In genomic region chr16:19379838-19380237, GRCh38 we compare ENCODE assay signal across 35 cellular contexts. TPM values are rescaled to one million over a fixed set of nuclear protein-coding genes. Genes with fewer than 3 reads are reported as not detected.
DNase-seq lines count a peak whose midpoint lies in the region; ATAC-seq and TF ChIP-seq lines count a peak whose summit lies in the region.
"Had no signal": no experiment of that assay in that cellular context is flagged by ENCODE, and none has a peak within 500 bp of the region (broad histone marks: within the 10 kb centered on the region; RNA-seq: fewer than 3 reads in every experiment).

No MANE protein-coding gene starts in this region.

- peaks cover 20% of the 10 kb centered on the region for H3K4me1 Mint-ChIP-seq in activated naive CD4-positive, alpha-beta T cell treated with anti-CD3 and anti-CD28 coated beads, Interleukin-2, amount 10 ng/mL, durations not matched to agents 7 days and 5 days
- H3K4me1 Mint-ChIP-seq in activated naive CD4-positive, alpha-beta T cell treated with anti-CD3 and anti-CD28 coated beads for 36 hours (ENCODE audit: low read depth): no peaks in the 10 kb centered on the region
- H3K4me1 Mint-ChIP-seq: CD14-positive monocyte, GM23338 had no signal

- H3K4me1 ChIP-seq in left lung: peaks cover 2 to 7% of the 10 kb centered on the region in 2 donors
- H3K4me1 ChIP-seq: breast epithelium, left ventricle myocardium inferior, psoas muscle, sigmoid colon, SJSA1 had no signal

- H3K36me3 Mint-ChIP-seq in activated naive CD4-positive, alpha-beta T cell treated with anti-CD3 and anti-CD28 coated beads, Interleukin-2, amount 10 ng/mL, durations not matched to agents 7 days and 5 days: no peaks in the 10 kb centered on the region
- H3K36me3 Mint-ChIP-seq in activated naive CD4-positive, alpha-beta T cell treated with anti-CD3 and anti-CD28 coated beads for 36 hours (ENCODE audit: low read depth): no peaks in the 10 kb centered on the region
- H3K36me3 Mint-ChIP-seq: CD14-positive monocyte, naive B cell had no signal

- H3K27me3 ChIP-seq in left lung: no peaks in the 10 kb centered on the region
- H3K27me3 ChIP-seq: breast epithelium, esophagus muscularis mucosa, sigmoid colon, transverse colon had no signal

- no peaks in the 10 kb centered on the region for H3K9me3 ChIP-seq in left lung
- H3K9me3 ChIP-seq: breast epithelium, esophagus muscularis mucosa, left ventricle myocardium inferior, psoas muscle, sigmoid colon, SJSA1, transverse colon had no signal

- no peaks in the 10 kb centered on the region for H3K36me3 ChIP-seq in left lung
- H3K36me3 ChIP-seq: breast epithelium, esophagus muscularis mucosa, left ventricle myocardium inferior, sigmoid colon, SJSA1, transverse colon had no signal

- H3K27ac ChIP-seq in left lung: peak overlapping the region; percentile 8 to 11
- no peak overlapping the region for H3K27ac ChIP-seq in substantia nigra (ENCODE audit: low read depth, low read length, poor library complexity, severe bottlenecking)
- H3K27ac ChIP-seq: breast epithelium, dorsolateral prefrontal cortex, esophagus muscularis mucosa, left ventricle myocardium inferior, psoas muscle, RWPE1, sigmoid colon, SJSA1, transverse colon had no signal

- H3K9me3 Mint-ChIP-seq in activated naive CD4-positive, alpha-beta T cell treated with anti-CD3 and anti-CD28 coated beads, Interleukin-2, amount 10 ng/mL, durations not matched to agents 7 days and 5 days: no peaks in the 10 kb centered on the region
- H3K9me3 Mint-ChIP-seq in activated naive CD4-positive, alpha-beta T cell treated with anti-CD3 and anti-CD28 coated beads for 36 hours: no peaks in the 10 kb centered on the region
- H3K9me3 Mint-ChIP-seq: GM23338, naive B cell had no signal

- no peak overlapping the region for H3K4me3 Mint-ChIP-seq in activated naive CD4-positive, alpha-beta T cell treated with anti-CD3 and anti-CD28 coated beads, Interleukin-2, amount 10 ng/mL, durations not matched to agents 7 days and 5 days
- no peak overlapping the region for H3K4me3 Mint-ChIP-seq in activated naive CD4-positive, alpha-beta T cell treated with anti-CD3 and anti-CD28 coated beads for 36 hours
- H3K4me3 Mint-ChIP-seq: CD14-positive monocyte, GM23338, naive B cell had no signal

- intact Hi-C loops in activated naive CD4-positive, alpha-beta T cell treated with anti-CD3 and anti-CD28 coated beads for 36 hours (cut with micrococcal nuclease): no loop called here
- intact Hi-C loops in left lung (cut with DNase I): no loop called here

- CTCF ChIA-PET in activated naive CD4-positive, alpha-beta T cell treated with anti-CD3 and anti-CD28 coated beads, Interleukin-2, amount 10 ng/mL, durations not matched to agents 7 days and 5 days (lab: Charles Lee): no interaction called here
- CTCF ChIA-PET in activated naive CD4-positive, alpha-beta T cell treated with anti-CD3 and anti-CD28 coated beads for 36 hours (lab: Charles Lee): no interaction called here

- TF ChIP-seq CTCF in left lung (IDR thresholded peaks at IDR 0.05): no peak
- no peak for TF ChIP-seq CTCF in omental fat pad (IDR thresholded peaks at IDR 0.05)

- peak; percentile 6 for DNase-seq in NCI-H146 treated with DMSO at 0.1 percent for 48 hours (lab: John Stamatoyannopoulos, UW; ENCODE audit: unreplicated experiment)
- no peak for DNase-seq in NCI-H146 (lab: John Stamatoyannopoulos, UW)
- no peak for DNase-seq in activated naive CD4-positive, alpha-beta T cell treated with anti-CD3 and anti-CD28 coated beads, Interleukin-2, amount 10 ng/mL, durations not matched to agents 7 days and 5 days
- DNase-seq in activated naive CD4-positive, alpha-beta T cell treated with anti-CD3 and anti-CD28 coated beads for 36 hours: no peak
- DNase-seq in left lung: no peak
- DNase-seq in substantia nigra (lab: John Stamatoyannopoulos, UW): no peak
- no peak for DNase-seq in GM03348 (ENCODE audit: low spot score)
- no peak for DNase-seq in omental fat pad (ENCODE audit: low spot score)
- DNase-seq: 8988T; activated CD4-positive, alpha-beta T cell treated with anti-CD3 and anti-CD28 coated beads for 4 hours; activated CD8-positive, alpha-beta memory T cell treated with anti-CD3 and anti-CD28 coated beads, Interleukin-2, amount 50 U/mL, for 48 hours; activated naive CD4-positive, alpha-beta T cell treated with anti-CD3 and anti-CD28 coated beads, Interleukin-2, amount 50 U/mL, for 16 hours; Calu3; dorsolateral prefrontal cortex; foreskin fibroblast; Karpas-422; left ventricle myocardium inferior; midbrain; naive B cell; NCI-H1417 treated with DMSO at 0.1 percent for 48 hours; NCI-H2081 treated with DMSO at 0.1 percent for 48 hours; NCI-H446; NCI-H82; OCI-M1; psoas muscle; sigmoid colon; stimulated activated CD4-positive, alpha-beta T cell treated with anti-CD3 and anti-CD28 coated beads, Interleukin-4, amount 100 ng/mL, for 1 hour; transverse colon had no signal

- ATAC-seq in left lung (no peak), omental fat pad (ENCODE audit: low FRiP score) (no peak)
- ATAC-seq: GM23338, psoas muscle had no signal

- H3K4me3 ChIP-seq in left lung: no peak overlapping the region
- H3K4me3 ChIP-seq: breast epithelium, dorsolateral prefrontal cortex, esophagus muscularis mucosa, GM23338, left ventricle myocardium inferior, psoas muscle, sigmoid colon, SJSA1, transverse colon had no signal

- H3K27me3 Mint-ChIP-seq in activated naive CD4-positive, alpha-beta T cell treated with anti-CD3 and anti-CD28 coated beads, Interleukin-2, amount 10 ng/mL, durations not matched to agents 7 days and 5 days: peaks cover 24% of the 10 kb centered on the region
- H3K27me3 Mint-ChIP-seq in activated naive CD4-positive, alpha-beta T cell treated with anti-CD3 and anti-CD28 coated beads for 36 hours (ENCODE audit: low read depth): peaks cover 14% of the 10 kb centered on the region

- peak overlapping the region; percentile 29 for H3K27ac Mint-ChIP-seq in activated naive CD4-positive, alpha-beta T cell treated with anti-CD3 and anti-CD28 coated beads, Interleukin-2, amount 10 ng/mL, durations not matched to agents 7 days and 5 days
- no peak overlapping the region for H3K27ac Mint-ChIP-seq in activated naive CD4-positive, alpha-beta T cell treated with anti-CD3 and anti-CD28 coated beads for 36 hours
- H3K27ac Mint-ChIP-seq: CD14-positive monocyte, GM23338, naive B cell had no signal

RNA-seq across cellular contexts. Expression of gene TMC5, which starts 37.8 kb away (rescaled TPM):
- total RNA-seq in activated naive CD4-positive, alpha-beta T cell treated with anti-CD3 and anti-CD28 coated beads for 36 hours: not detected
- 100 to 1,000 TPM in 1 of 2 donors, 10 to 100 TPM in 1; 78.8 to 105 TPM for total RNA-seq in left lung
- 1 to 10 TPM in 3 of 4 donors, under 1 TPM in 1; 0.47 to 7.1 (median 1.1) TPM for total RNA-seq in omental fat pad
- total RNA-seq: chondrocyte, psoas muscle, SJSA1 had no signal

Comparison
In these comparisons a context has a peak if more than half of its experiments do, and no peak if none do; other contexts are left out.
1. RNA of gene TMC5, which starts 37.8 kb away (total RNA-seq): 78.8 to 105 TPM in left lung; 0.47 to 7.1 TPM in omental fat pad and not detected in activated naive CD4-positive, alpha-beta T cell treated with anti-CD3 and anti-CD28 coated beads for 36 hours; every median in the first group is over 4 times any median in the second.